Comparison of ENCODE assay signal across 8 cellular contexts in genomic region chr19:6423499-6424189, GRCh38. TPM values are rescaled to one million over a fixed set of nuclear protein-coding genes. Genes with fewer than 3 reads are reported as not detected.
DNase-seq lines count a peak whose midpoint lies in the region; ATAC-seq and TF ChIP-seq lines count a peak whose summit lies in the region.

No MANE protein-coding gene starts in this region.

- H3K27ac ChIP-seq in heart right ventricle (peak overlapping the region in 8 of 10 donors; percentile 68 to 83 (median 73)), prostate gland (peak overlapping the region; percentile 66 to 74)

- TF ChIP-seq CTCF in Loucy (conservative IDR thresholded peaks at IDR 0.05; ENCODE audit: low read length) (no peak), heart right ventricle (IDR thresholded peaks at IDR 0.05) (no peak), prostate gland (IDR thresholded peaks at IDR 0.05) (no peak)

- CTCF ChIA-PET in activated naive CD4-positive, alpha-beta T cell treated with anti-CD3 and anti-CD28 coated beads for 36 hours (lab: Charles Lee) = no interaction called here

- 0 to 1% methylated on average over 20 of the region's 20 CpGs for WGBS in heart right ventricle, 2 donors
- under 1% methylated on average over 18 of the region's 20 CpGs for WGBS in prostate gland

- DNase-seq in G401 (ENCODE audit: low spot score) = peak; percentile 33
- peak; percentile 55 for DNase-seq in activated naive CD4-positive, alpha-beta T cell treated with anti-CD3 and anti-CD28 coated beads for 36 hours
- DNase-seq in heart right ventricle = no peak
- no peak for DNase-seq in prostate gland (ENCODE audit: low spot score)
- no peak for DNase-seq in NCI-H748 (lab: John Stamatoyannopoulos, UW; ENCODE audit: unreplicated experiment)
- no peak for DNase-seq in cortex of kidney (lab: John Stamatoyannopoulos, UW)
- no peak for DNase-seq in NCI-H2081 (lab: John Stamatoyannopoulos, UW)

- peaks cover 33% of the 10 kb centered on the region for H3K36me3 Mint-ChIP-seq in activated naive CD4-positive, alpha-beta T cell treated with anti-CD3 and anti-CD28 coated beads for 36 hours (ENCODE audit: low read depth)

- intact Hi-C loops in activated naive CD4-positive, alpha-beta T cell treated with anti-CD3 and anti-CD28 coated beads for 36 hours (cut with micrococcal nuclease) = no loop called here
- intact Hi-C loops in heart right ventricle (cut with DNase I) = loop anchor here in 4 of 10 donors (1.0 to 10.0 kb wide), 4 partner anchors 30 to 51 kb away; partner anchors contain the start of genes ALKBH7 (in 3 of the 4), GTF2F1 (in 1 of the 4) and PSPN (in 1 of the 4)
- intact Hi-C loops in prostate gland (cut with DNase I) = loop anchor here (2.0 to 5.0 kb wide), 2 partner anchors 31 to 151 kb away; partner anchors contain the start of gene GTF2F1

- peak overlapping the region; percentile 99 for H3K4me2 ChIP-seq in Loucy (ENCODE audit: low read depth, low read length, poor library complexity, severe bottlenecking)

- H3K27me3 Mint-ChIP-seq in activated naive CD4-positive, alpha-beta T cell treated with anti-CD3 and anti-CD28 coated beads for 36 hours (ENCODE audit: low read depth) = no peaks in the 10 kb centered on the region

- H2AFZ ChIP-seq in Loucy (ENCODE audit: low read length) = no peak overlapping the region

- H3K4me3 Mint-ChIP-seq in activated naive CD4-positive, alpha-beta T cell treated with anti-CD3 and anti-CD28 coated beads for 36 hours = peak overlapping the region; percentile 89

- peaks cover 30% of the 10 kb centered on the region for H3K4me1 Mint-ChIP-seq in activated naive CD4-positive, alpha-beta T cell treated with anti-CD3 and anti-CD28 coated beads for 36 hours (ENCODE audit: low read depth)

- no peaks in the 10 kb centered on the region for H3K9me2 ChIP-seq in Loucy (replicated peaks; ENCODE audit: low read depth, low read length)

- H3K9ac ChIP-seq in Loucy (ENCODE audit: low read depth, low read length, poor library complexity, severe bottlenecking) = peak overlapping the region; percentile 94

- peak overlapping the region; percentile 87 for H3K4me3 ChIP-seq in Loucy (ENCODE audit: low read length, poor library complexity, severe bottlenecking)
- H3K4me3 ChIP-seq in heart right ventricle = peak overlapping the region; percentile 61 to 92 (median 86)
- peak overlapping the region; percentile 73 to 75 for H3K4me3 ChIP-seq in prostate gland

- ATAC-seq in heart right ventricle = no peak

- H4K20me1 ChIP-seq in Loucy (ENCODE audit: insufficient read depth, low read length, poor library complexity, severe bottlenecking) = peaks cover 55% of the 10 kb centered on the region

- peak overlapping the region; percentile 78 for H3K27ac Mint-ChIP-seq in activated naive CD4-positive, alpha-beta T cell treated with anti-CD3 and anti-CD28 coated beads for 36 hours

- H3K27me3 ChIP-seq in Loucy (ENCODE audit: insufficient read depth, low read length, poor library complexity, severe bottlenecking) = no peaks in the 10 kb centered on the region
- H3K27me3 ChIP-seq in heart right ventricle = no peaks in the 10 kb centered on the region
- H3K27me3 ChIP-seq in prostate gland (replicated peaks; ENCODE audit: insufficient read depth) = no peaks in the 10 kb centered on the region

- no peaks in the 10 kb centered on the region for H3F3A ChIP-seq in Loucy (ENCODE audit: low read depth)

- no peak for TF ChIP-seq POLR2A in prostate gland (IDR thresholded peaks at IDR 0.05)

- H3K9me3 Mint-ChIP-seq in activated naive CD4-positive, alpha-beta T cell treated with anti-CD3 and anti-CD28 coated beads for 36 hours = no peaks in the 10 kb centered on the region

- peaks cover 29% of the 10 kb centered on the region; the same call in 1 of the 2 replicates for H3K36me3 ChIP-seq in Loucy (ENCODE audit: insufficient read depth, low read length)
- H3K36me3 ChIP-seq in heart right ventricle = peaks cover 0 to 38% (median 17%) of the 10 kb centered on the region in 9 donors
- peaks cover 0 to 17% of the 10 kb centered on the region in 2 donors for H3K36me3 ChIP-seq in prostate gland

- H3K4me1 ChIP-seq in Loucy (ENCODE audit: insufficient read depth, low read length, poor library complexity, severe bottlenecking) (peaks cover 25% of the 10 kb centered on the region), heart right ventricle (peaks cover 10 to 47% (median 29%) of the 10 kb centered on the region in 9 donors), prostate gland (replicated peaks) (peaks cover 5% of the 10 kb centered on the region)

- H3K79me2 ChIP-seq in Loucy (ENCODE audit: insufficient read depth, low read length) = peaks cover 59% of the 10 kb centered on the region

- H3K9me3 ChIP-seq in Loucy (ENCODE audit: insufficient read depth, low read depth, low read length) (no peaks in the 10 kb centered on the region), heart right ventricle (no peaks in the 10 kb centered on the region), prostate gland (no peaks in the 10 kb centered on the region)

- in situ Hi-C loops in G401 (cut with HindIII; ENCODE audit: low sequenced_read_pairs) = no loop called here

RNA-seq across cellular contexts. Expression of gene KHSRP, which starts 1.0 kb away (rescaled TPM):
- 170 and 189 TPM in 2 replicates for total RNA-seq in G401 (2014; rRNA removed; shearing (Covaris generic))
- 100 to 1,000 TPM; 290 to 296 TPM for total RNA-seq in activated naive CD4-positive, alpha-beta T cell treated with anti-CD3 and anti-CD28 coated beads for 36 hours
- total RNA-seq in heart right ventricle (100 to 1,000 TPM in 3 of 10 donors, 10 to 100 TPM in 7; 77.3 to 125 (median 90.5) TPM), prostate gland (100 to 1,000 TPM; 146 to 277 TPM)
- polyA plus RNA-seq in heart right ventricle = 10 to 100 TPM; 50.9 to 73.7 TPM

RNA-seq across cellular contexts. Expression of gene SLC25A41, which starts 9.9 kb away (rescaled TPM):
- total RNA-seq in G401 (2014; rRNA removed; shearing (Covaris generic)) = 1.3 TPM in 1 of 2 replicates, not detected in the other
- total RNA-seq in activated naive CD4-positive, alpha-beta T cell treated with anti-CD3 and anti-CD28 coated beads for 36 hours = not detected
- total RNA-seq in heart right ventricle (under 1 TPM in 6 of 10 donors, not detected in 4; 0.17 to 0.48 (median 0.38) TPM), prostate gland (under 1 TPM; 0.18 to 0.57 TPM)
- polyA plus RNA-seq in heart right ventricle = 1 to 10 TPM; 1.4 to 1.7 TPM

RNA-seq across cellular contexts. Expression of gene GTF2F1, which starts 30.7 kb away (rescaled TPM):
- total RNA-seq in G401 (2014; rRNA removed; shearing (Covaris generic)) = 147 and 163 TPM in 2 replicates
- 10 to 100 TPM; 53.5 to 63.0 TPM for total RNA-seq in activated naive CD4-positive, alpha-beta T cell treated with anti-CD3 and anti-CD28 coated beads for 36 hours
- total RNA-seq in heart right ventricle (10 to 100 TPM; 26.4 to 36.4 (median 30.8) TPM), prostate gland (10 to 100 TPM; 70.7 to 82.7 TPM)
- polyA plus RNA-seq in heart right ventricle = 10 to 100 TPM; 23.3 to 44.8 TPM

RNA-seq across cellular contexts. Expression of gene SLC25A23, which starts 35.9 kb away (rescaled TPM):
- total RNA-seq in G401 (2014; rRNA removed; shearing (Covaris generic)) = 57.6 and 60.6 TPM in 2 replicates
- 10 to 100 TPM; 16.2 to 18.2 TPM for total RNA-seq in activated naive CD4-positive, alpha-beta T cell treated with anti-CD3 and anti-CD28 coated beads for 36 hours
- 100 to 1,000 TPM in 5 of 10 donors, 10 to 100 TPM in 5; 72.2 to 126 (median 95.4) TPM for total RNA-seq in heart right ventricle
- polyA plus RNA-seq in heart right ventricle = 100 to 1,000 TPM in 1 of 2 donors, 10 to 100 TPM in 1; 53.4 to 104 TPM
- total RNA-seq in prostate gland = 10 to 100 TPM; 66.2 to 91.3 TPM

RNA-seq across cellular contexts. Expression of gene CRB3, which starts 40.4 kb away (rescaled TPM):
- total RNA-seq in G401 (2014; rRNA removed; shearing (Covaris generic)) = 1.9 TPM in 1 of 2 replicates, not detected in the other
- 1 to 10 TPM; 1.2 to 1.4 TPM for total RNA-seq in activated naive CD4-positive, alpha-beta T cell treated with anti-CD3 and anti-CD28 coated beads for 36 hours
- not detected for total RNA-seq in heart right ventricle
- under 1 TPM in 1 of 2 donors, not detected in 1; 0.28 TPM for polyA plus RNA-seq in heart right ventricle
- total RNA-seq in prostate gland = 10 to 100 TPM; 23.1 to 39.3 TPM

Comparison
In these comparisons a context has a peak if more than half of its experiments do, and no peak if none do; other contexts are left out.
1. DNase-seq: peak in G401 (single experiment) and activated naive CD4-positive, alpha-beta T cell treated with anti-CD3 and anti-CD28 coated beads for 36 hours (single experiment); none in heart right ventricle (0 of 2), prostate gland (single experiment), NCI-H748 (single experiment), cortex of kidney (single experiment) and NCI-H2081 (0 of 2).
2. Peak in every context shown above with its lines, with median percentiles within 50 percentile points of each other: H3K4me3 ChIP-seq.